In the genomic region with DNA sequence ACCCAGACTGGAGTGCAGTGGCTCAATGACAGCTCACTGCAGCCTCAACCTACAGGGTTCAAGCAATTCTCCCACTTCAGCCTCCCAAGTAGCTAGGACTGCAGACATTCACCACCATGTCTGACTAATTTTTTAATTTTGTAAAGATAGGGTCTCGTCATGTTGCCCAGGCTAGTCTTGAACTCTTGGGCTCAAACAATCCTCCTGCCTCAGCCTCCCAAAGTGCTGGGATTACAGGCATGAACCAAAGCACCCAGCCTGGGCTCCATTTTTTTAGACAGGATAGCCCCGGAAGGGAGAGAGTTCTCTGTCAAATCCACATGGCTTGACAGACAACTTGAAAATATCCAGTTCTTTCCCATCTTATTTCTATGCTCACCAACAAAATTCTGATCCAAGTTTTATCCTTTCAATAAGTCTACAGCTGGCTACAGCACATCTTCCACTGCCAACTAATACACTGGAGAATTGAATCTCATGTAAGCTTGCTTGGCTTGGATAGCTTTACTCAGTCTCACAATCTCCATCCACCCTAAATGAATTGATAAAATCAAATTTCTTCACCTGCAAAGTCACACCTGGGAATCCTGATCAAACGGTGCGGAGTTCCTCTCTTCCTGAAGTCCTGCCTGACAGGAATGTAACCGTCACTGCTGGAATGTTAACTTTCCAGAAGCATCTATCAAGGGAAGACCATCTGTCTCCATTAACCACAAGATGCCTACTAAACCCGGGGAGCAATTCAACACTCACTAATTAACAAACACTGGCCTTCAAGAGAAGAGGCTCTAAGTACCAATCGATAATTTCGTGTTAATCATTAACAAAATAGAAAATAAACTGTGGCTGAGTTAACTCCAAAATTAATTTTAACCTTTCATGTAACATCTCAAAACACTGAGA, we compare ENCODE assay signal across 1 cellular context.
TF ChIP-seq lines count a peak whose summit lies in the region.

No MANE protein-coding gene starts in this region.

TF ChIP-seq in HepG2, 621 proteins besides CTCF, POLR2A, EP300 and RAD21 (continued from another document and continues in another):
- TF ChIP-seq, protein P1, sequence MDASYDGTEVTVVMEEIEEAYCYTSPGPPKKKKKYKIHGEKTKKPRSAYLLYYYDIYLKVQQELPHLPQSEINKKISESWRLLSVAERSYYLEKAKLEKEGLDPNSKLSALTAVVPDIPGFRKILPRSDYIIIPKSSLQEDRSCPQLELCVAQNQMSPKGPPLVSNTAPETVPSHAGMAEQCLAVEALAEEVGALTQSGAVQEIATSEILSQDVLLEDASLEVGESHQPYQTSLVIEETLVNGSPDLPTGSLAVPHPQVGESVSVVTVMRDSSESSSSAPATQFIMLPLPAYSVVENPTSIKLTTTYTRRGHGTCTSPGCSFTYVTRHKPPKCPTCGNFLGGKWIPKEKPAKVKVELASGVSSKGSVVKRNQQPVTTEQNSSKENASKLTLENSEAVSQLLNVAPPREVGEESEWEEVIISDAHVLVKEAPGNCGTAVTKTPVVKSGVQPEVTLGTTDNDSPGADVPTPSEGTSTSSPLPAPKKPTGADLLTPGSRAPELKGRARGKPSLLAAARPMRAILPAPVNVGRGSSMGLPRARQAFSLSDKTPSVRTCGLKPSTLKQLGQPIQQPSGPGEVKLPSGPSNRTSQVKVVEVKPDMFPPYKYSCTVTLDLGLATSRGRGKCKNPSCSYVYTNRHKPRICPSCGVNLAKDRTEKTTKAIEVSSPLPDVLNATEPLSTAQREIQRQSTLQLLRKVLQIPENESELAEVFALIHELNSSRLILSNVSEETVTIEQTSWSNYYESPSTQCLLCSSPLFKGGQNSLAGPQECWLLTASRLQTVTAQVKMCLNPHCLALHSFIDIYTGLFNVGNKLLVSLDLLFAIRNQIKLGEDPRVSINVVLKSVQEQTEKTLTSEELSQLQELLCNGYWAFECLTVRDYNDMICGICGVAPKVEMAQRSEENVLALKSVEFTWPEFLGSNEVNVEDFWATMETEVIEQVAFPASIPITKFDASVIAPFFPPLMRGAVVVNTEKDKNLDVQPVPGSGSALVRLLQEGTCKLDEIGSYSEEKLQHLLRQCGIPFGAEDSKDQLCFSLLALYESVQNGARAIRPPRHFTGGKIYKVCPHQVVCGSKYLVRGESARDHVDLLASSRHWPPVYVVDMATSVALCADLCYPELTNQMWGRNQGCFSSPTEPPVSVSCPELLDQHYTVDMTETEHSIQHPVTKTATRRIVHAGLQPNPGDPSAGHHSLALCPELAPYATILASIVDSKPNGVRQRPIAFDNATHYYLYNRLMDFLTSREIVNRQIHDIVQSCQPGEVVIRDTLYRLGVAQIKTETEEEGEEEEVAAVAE (CRISPR knock-in tag; IDR thresholded peaks at IDR 0.05; ENCODE audit: borderline replicate concordance): peak; percentile 14; the same call in 1 of the 2 replicates
- TF ChIP-seq KLF11 (CRISPR knock-in tag; IDR thresholded peaks at IDR 0.05) (no peak), ZNF773 (CRISPR knock-in tag; IDR thresholded peaks at IDR 0.05; ENCODE audit: borderline replicate concordance) (no peak), CEBPG (CRISPR knock-in tag; IDR thresholded peaks at IDR 0.05) (0 out of 2 replicates have a peak, but pooled peaks have one; percentile 38), EZH2 (conservative IDR thresholded peaks at IDR 0.05; ENCODE audit: low read depth, low read length) (no peak), ZKSCAN8 (CRISPR knock-in tag; IDR thresholded peaks at IDR 0.05; ENCODE audit: borderline replicate concordance) (peak; percentile 23; the same call in 1 of the 2 replicates), CEBPZ (IDR thresholded peaks at IDR 0.05; ENCODE audit: low read length) (no peak), ZNF839 (CRISPR knock-in tag; IDR thresholded peaks at IDR 0.05; ENCODE audit: borderline replicate concordance) (no peak), ERF (CRISPR knock-in tag; IDR thresholded peaks at IDR 0.05) (no peak), ATRX (CRISPR knock-in tag; IDR thresholded peaks at IDR 0.05; ENCODE audit: borderline replicate concordance) (no peak), GABPA (IDR thresholded peaks at IDR 0.05; ENCODE audit: low read depth, low read length) (no peak), GABPA (CRISPR knock-in tag; IDR thresholded peaks at IDR 0.05; ENCODE audit: low read depth) (peak; percentile 15; the same call in 1 of the 2 replicates), RNF219 (CRISPR knock-in tag; IDR thresholded peaks at IDR 0.05) (no peak), ZNF224 (CRISPR knock-in tag; IDR thresholded peaks at IDR 0.05) (no peak), ZNF30 (CRISPR knock-in tag; IDR thresholded peaks at IDR 0.05) (no peak), ZNF740 (CRISPR knock-in tag; IDR thresholded peaks at IDR 0.05) (no peak), ZFP36L1 (CRISPR knock-in tag; IDR thresholded peaks at IDR 0.05) (no peak), SRSF9 (IDR thresholded peaks at IDR 0.05; ENCODE audit: borderline replicate concordance, insufficient read depth, low read depth, low read length, poor library complexity, severe bottlenecking) (no peak), ZNF317 (CRISPR knock-in tag; IDR thresholded peaks at IDR 0.05) (0 out of 2 replicates have a peak, but pooled peaks have one; percentile 58), ZNF232 (CRISPR knock-in tag; IDR thresholded peaks at IDR 0.05; ENCODE audit: borderline replicate concordance) (no peak), JUNB (CRISPR knock-in tag; IDR thresholded peaks at IDR 0.05; ENCODE audit: borderline replicate concordance) (no peak), ONECUT2 (CRISPR knock-in tag; IDR thresholded peaks at IDR 0.05) (peak; percentile 99), ZNF264 (CRISPR knock-in tag; IDR thresholded peaks at IDR 0.05) (no peak), KLF13 (CRISPR knock-in tag; IDR thresholded peaks at IDR 0.05) (no peak), CREM (IDR thresholded peaks at IDR 0.05) (peak; percentile 41; the same call in 1 of the 2 replicates), CREM (CRISPR knock-in tag; IDR thresholded peaks at IDR 0.05) (no peak), ZNF124 (CRISPR knock-in tag; IDR thresholded peaks at IDR 0.05) (0 out of 2 replicates have a peak, but pooled peaks have one; percentile 59), IRF2 (CRISPR knock-in tag; IDR thresholded peaks at IDR 0.05) (peak; percentile 60), CC2D1A (CRISPR knock-in tag; IDR thresholded peaks at IDR 0.05) (no peak), ZBTB1 (CRISPR knock-in tag; IDR thresholded peaks at IDR 0.05; ENCODE audit: borderline replicate concordance) (no peak), POGZ (CRISPR knock-in tag; IDR thresholded peaks at IDR 0.05) (peak; percentile 32; the same call in 1 of the 2 replicates), ZNF430 (CRISPR knock-in tag; IDR thresholded peaks at IDR 0.05) (no peak)
- TF ChIP-seq, protein P2, sequence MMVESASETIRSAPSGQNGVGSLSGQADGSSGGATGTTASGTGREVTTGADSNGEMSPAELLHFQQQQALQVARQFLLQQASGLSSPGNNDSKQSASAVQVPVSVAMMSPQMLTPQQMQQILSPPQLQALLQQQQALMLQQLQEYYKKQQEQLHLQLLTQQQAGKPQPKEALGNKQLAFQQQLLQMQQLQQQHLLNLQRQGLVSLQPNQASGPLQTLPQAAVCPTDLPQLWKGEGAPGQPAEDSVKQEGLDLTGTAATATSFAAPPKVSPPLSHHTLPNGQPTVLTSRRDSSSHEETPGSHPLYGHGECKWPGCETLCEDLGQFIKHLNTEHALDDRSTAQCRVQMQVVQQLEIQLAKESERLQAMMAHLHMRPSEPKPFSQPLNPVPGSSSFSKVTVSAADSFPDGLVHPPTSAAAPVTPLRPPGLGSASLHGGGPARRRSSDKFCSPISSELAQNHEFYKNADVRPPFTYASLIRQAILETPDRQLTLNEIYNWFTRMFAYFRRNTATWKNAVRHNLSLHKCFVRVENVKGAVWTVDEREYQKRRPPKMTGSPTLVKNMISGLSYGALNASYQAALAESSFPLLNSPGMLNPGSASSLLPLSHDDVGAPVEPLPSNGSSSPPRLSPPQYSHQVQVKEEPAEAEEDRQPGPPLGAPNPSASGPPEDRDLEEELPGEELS (CRISPR knock-in tag; IDR thresholded peaks at IDR 0.05): peak; percentile 85
- TF ChIP-seq, protein P3, sequence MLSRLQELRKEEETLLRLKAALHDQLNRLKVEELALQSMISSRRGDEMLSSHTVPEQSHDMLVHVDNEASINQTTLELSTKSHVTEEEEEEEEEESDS (CRISPR knock-in tag; IDR thresholded peaks at IDR 0.05; ENCODE audit: borderline replicate concordance): no peak
- TF ChIP-seq, protein P4, sequence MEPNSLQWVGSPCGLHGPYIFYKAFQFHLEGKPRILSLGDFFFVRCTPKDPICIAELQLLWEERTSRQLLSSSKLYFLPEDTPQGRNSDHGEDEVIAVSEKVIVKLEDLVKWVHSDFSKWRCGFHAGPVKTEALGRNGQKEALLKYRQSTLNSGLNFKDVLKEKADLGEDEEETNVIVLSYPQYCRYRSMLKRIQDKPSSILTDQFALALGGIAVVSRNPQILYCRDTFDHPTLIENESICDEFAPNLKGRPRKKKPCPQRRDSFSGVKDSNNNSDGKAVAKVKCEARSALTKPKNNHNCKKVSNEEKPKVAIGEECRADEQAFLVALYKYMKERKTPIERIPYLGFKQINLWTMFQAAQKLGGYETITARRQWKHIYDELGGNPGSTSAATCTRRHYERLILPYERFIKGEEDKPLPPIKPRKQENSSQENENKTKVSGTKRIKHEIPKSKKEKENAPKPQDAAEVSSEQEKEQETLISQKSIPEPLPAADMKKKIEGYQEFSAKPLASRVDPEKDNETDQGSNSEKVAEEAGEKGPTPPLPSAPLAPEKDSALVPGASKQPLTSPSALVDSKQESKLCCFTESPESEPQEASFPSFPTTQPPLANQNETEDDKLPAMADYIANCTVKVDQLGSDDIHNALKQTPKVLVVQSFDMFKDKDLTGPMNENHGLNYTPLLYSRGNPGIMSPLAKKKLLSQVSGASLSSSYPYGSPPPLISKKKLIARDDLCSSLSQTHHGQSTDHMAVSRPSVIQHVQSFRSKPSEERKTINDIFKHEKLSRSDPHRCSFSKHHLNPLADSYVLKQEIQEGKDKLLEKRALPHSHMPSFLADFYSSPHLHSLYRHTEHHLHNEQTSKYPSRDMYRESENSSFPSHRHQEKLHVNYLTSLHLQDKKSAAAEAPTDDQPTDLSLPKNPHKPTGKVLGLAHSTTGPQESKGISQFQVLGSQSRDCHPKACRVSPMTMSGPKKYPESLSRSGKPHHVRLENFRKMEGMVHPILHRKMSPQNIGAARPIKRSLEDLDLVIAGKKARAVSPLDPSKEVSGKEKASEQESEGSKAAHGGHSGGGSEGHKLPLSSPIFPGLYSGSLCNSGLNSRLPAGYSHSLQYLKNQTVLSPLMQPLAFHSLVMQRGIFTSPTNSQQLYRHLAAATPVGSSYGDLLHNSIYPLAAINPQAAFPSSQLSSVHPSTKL (CRISPR knock-in tag; IDR thresholded peaks at IDR 0.05): peak; percentile 77
- TF ChIP-seq, protein P5, sequence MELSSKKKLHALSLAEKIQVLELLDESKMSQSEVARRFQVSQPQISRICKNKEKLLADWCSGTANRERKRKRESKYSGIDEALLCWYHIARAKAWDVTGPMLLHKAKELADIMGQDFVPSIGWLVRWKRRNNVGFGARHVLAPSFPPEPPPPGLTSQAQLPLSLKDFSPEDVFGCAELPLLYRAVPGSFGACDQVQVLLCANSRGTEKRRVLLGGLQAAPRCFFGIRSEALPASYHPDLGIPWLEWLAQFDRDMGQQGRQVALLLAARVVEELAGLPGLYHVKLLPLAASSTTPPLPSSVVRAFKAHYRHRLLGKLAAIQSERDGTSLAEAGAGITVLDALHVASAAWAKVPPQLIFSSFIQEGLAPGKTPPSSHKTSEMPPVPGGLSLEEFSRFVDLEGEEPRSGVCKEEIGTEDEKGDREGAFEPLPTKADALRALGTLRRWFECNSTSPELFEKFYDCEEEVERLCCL (CRISPR knock-in tag; IDR thresholded peaks at IDR 0.05; ENCODE audit: borderline replicate concordance): no peak
